In genomic region chr21:26850116-26850643, GRCh38 we compare ENCODE assay signal across 8 cellular contexts. TPM values are rescaled to one million over a fixed set of nuclear protein-coding genes. Genes with fewer than 3 reads are reported as not detected.
A peak's percentile ranks its signal among the peaks of the same experiment; 100 is the strongest.
DNase-seq lines count a peak whose midpoint lies in the region; ATAC-seq, FAIRE-seq and TF ChIP-seq lines count a peak whose summit lies in the region.

No MANE protein-coding gene starts in this region.

- no peak for TF ChIP-seq EP300 in suprapubic skin (IDR thresholded peaks at IDR 0.05)

- CTCF ChIA-PET in RWPE1 (lab: Yijun Ruan, JAX), result interaction anchor here (0.7 to 1.4 kb wide), 5 partner anchors 421 to 1895 kb away, joined by 3 to 6 read pairs (median 5); no protein-coding TSS in a partner anchor

- DNase-seq in COLO829 (ENCODE audit: low spot score), result peak; percentile 15
- peak; percentile 13 for DNase-seq in RWPE1 (ENCODE audit: low spot score)
- peak; percentile 67 for DNase-seq in fibroblast of villous mesenchyme (ENCODE audit: low read depth)
- no peak for DNase-seq in suprapubic skin (ENCODE audit: low spot score in 2 of 2)
- no peak for DNase-seq in HuH-7 (ENCODE audit: low spot score)
- no peak for DNase-seq in T-helper 1 cell
- no peak for DNase-seq in GM12891 (ENCODE audit: insufficient read length, low spot score)

- TF ChIP-seq CTCF in RWPE1 (conservative IDR thresholded peaks at IDR 0.05; ENCODE audit: low read depth) (peak; percentile 26), fibroblast of villous mesenchyme (IDR thresholded peaks at IDR 0.05; ENCODE audit: insufficient read depth, low read depth, low read length) (peak; percentile 71), suprapubic skin (IDR thresholded peaks at IDR 0.05) (peak; percentile 27 to 54)

- ATAC-seq in HG03565 (IDR thresholded peaks at IDR 0.05; ENCODE audit: unreplicated experiment), result peak; percentile 59

- H3K36me3 ChIP-seq in suprapubic skin, result no peaks in the 10 kb centered on the region

- peaks cover 14% of the 10 kb centered on the region for H3K4me1 ChIP-seq in suprapubic skin

- H3K4me3 ChIP-seq in fibroblast of villous mesenchyme (ENCODE audit: low read depth, low read length), result no peak overlapping the region
- no peak overlapping the region for H3K4me3 ChIP-seq in suprapubic skin

- TF ChIP-seq POLR2A in suprapubic skin (IDR thresholded peaks at IDR 0.05) (no peak), GM12891 (IDR thresholded peaks at IDR 0.05; ENCODE audit: low read depth, low read length) (no peak)

- no peaks in the 10 kb centered on the region for H3K9me3 ChIP-seq in suprapubic skin

- H3K27me3 ChIP-seq in suprapubic skin, result no peaks in the 10 kb centered on the region

- POLR2A ChIA-PET in RWPE1 (lab: Yijun Ruan, JAX; ENCODE audit: low non-redundant PET), result no interaction called here

- WGBS in suprapubic skin, result 14% methylated on average over 5 of the region's 5 CpGs

- H3K27ac ChIP-seq in RWPE1, result no peak overlapping the region
- no peak overlapping the region for H3K27ac ChIP-seq in suprapubic skin

- FAIRE-seq in GM12891 (lab: Jason Lieb, UNC), result no peak

TF ChIP-seq in GM12891, 5 proteins besides CTCF, POLR2A, EP300 and RAD21:
- no peak for TF ChIP-seq POU2F2 (IDR thresholded peaks at IDR 0.05; ENCODE audit: low read depth, low read length)
- no peak for TF ChIP-seq POLR2AphosphoS5 (IDR thresholded peaks at IDR 0.05; ENCODE audit: low read depth, low read length)
- TF ChIP-seq PAX5 (IDR thresholded peaks at IDR 0.05; ENCODE audit: insufficient read depth, low read length, severe bottlenecking), result no peak
- TF ChIP-seq SPI1 (IDR thresholded peaks at IDR 0.05; ENCODE audit: low read depth, low read length), result no peak
TF ChIP-seq in GM12891: peak in this region for 0.

RNA-seq across cellular contexts. Expression of gene ADAMTS1, which starts 5.0 kb away (rescaled TPM):
- total RNA-seq in fibroblast of villous mesenchyme, result 177 and 589 TPM in 2 replicates
- total RNA-seq in suprapubic skin, result 10 to 100 TPM; 21.2 to 29.2 (median 22.5) TPM
- polyA plus RNA-seq in GM12891 (2012; ENCODE audit: low read depth, missing spikeins), result not detected

Comparison
In these comparisons a context has a peak if more than half of its experiments do, and no peak if none do; other contexts are left out.
1. DNase-seq: peak in COLO829 (single experiment), RWPE1 (single experiment) and fibroblast of villous mesenchyme (single experiment); none in suprapubic skin (0 of 2), HuH-7 (single experiment), T-helper 1 cell (0 of 5) and GM12891 (single experiment).
2. Peak in every context shown above with its lines, with median percentiles within 50 percentile points of each other: CTCF ChIP-seq.